Comparison of ENCODE assay signal across 13 cellular contexts in genomic region chr1:196991919-196992651, GRCh38. TPM values are rescaled to one million over a fixed set of nuclear protein-coding genes. Genes with fewer than 3 reads are reported as not detected.
A peak's percentile ranks its signal among the peaks of the same experiment; 100 is the strongest.
DNase-seq lines count a peak whose midpoint lies in the region; ATAC-seq and TF ChIP-seq lines count a peak whose summit lies in the region.
"Not testable (repeated sequence)": the region's sequence is repeated elsewhere in the genome, so short reads cannot be mapped to it uniquely, and the experiment has no call there.
"Had no signal": no experiment of that assay in that cellular context is flagged by ENCODE, and none has a peak within 500 bp of the region (broad histone marks: within the 10 kb centered on the region; RNA-seq: fewer than 3 reads in every experiment).

No MANE protein-coding gene starts in this region.

- H3K4me1 ChIP-seq in HAP-1, SJCRH30, left lung: not testable (repeated sequence)

- H3K27me3 Mint-ChIP-seq in endothelial cell (ENCODE audit: unreplicated experiment): not testable (repeated sequence)

- H3K4me3 Mint-ChIP-seq in endothelial cell (ENCODE audit: unreplicated experiment): not testable (repeated sequence)

- DNase-seq in COLO668 (lab: John Stamatoyannopoulos, UW; ENCODE audit: unreplicated experiment) (peak; percentile 86), HAP-1 (ENCODE audit: low spot score in 2 of 2) (peak; percentile 4 to 60), NCI-H1436 (lab: John Stamatoyannopoulos, UW) (peak; percentile 36), NCI-H524 treated with DMSO at 0.1 percent for 48 hours (lab: John Stamatoyannopoulos, UW) (peak; percentile 6), SJCRH30 (peak; percentile 26 to 30), endothelial cell (ENCODE audit: low spot score) (peak; percentile 26), left lung (peak; percentile 56 to 79), renal cortical epithelial cell (ENCODE audit: low read depth) (peak; percentile 54)

- in situ Hi-C loops in HAP-1 (cut with MboI; ENCODE audit: low sequenced_read_pairs): not testable (repeated sequence)

- not testable (repeated sequence) for H3K9me3 ChIP-seq in HAP-1; SJCRH30 (replicated peaks); left lung

- TF ChIP-seq CTCF in endothelial cell (IDR thresholded peaks at IDR 0.05; ENCODE audit: unreplicated experiment); left lung (IDR thresholded peaks at IDR 0.05): not testable (repeated sequence)

- H3K36me3 ChIP-seq in HAP-1 (replicated peaks); SJCRH30; left lung: not testable (repeated sequence)

- H3K36me3 Mint-ChIP-seq in endothelial cell (ENCODE audit: low read depth, unreplicated experiment): not testable (repeated sequence)

- H3K27ac ChIP-seq in SJCRH30, left lung: not testable (repeated sequence)

- not testable (repeated sequence) for H3K4me1 Mint-ChIP-seq in endothelial cell (ENCODE audit: unreplicated experiment)

- H3K27me3 ChIP-seq in HAP-1 (ENCODE audit: low read depth); SJCRH30; left lung: not testable (repeated sequence)

- peak; percentile 85 for ATAC-seq in left lung

- intact Hi-C loops in left lung (cut with DNase I): not testable (repeated sequence)

- not testable (repeated sequence) for H3K9me3 Mint-ChIP-seq in endothelial cell (ENCODE audit: unreplicated experiment)

- H3K27ac Mint-ChIP-seq in endothelial cell (ENCODE audit: unreplicated experiment): not testable (repeated sequence)

- H3K4me3 ChIP-seq in HAP-1, SJCRH30, left lung: not testable (repeated sequence)

RNA-seq across cellular contexts. Expression of gene CFHR5, which starts 14.7 kb away (rescaled TPM):
- total RNA-seq in SJCRH30 (2014; rRNA removed; shearing (Covaris generic)): not detected in 2 replicates
- total RNA-seq in endothelial cell (ENCODE audit: unreplicated experiment) (not detected), left lung (not detected), renal cortical epithelial cell (not detected in 2 replicates)
- total RNA-seq: cerebellum, epithelial cell of proximal tubule, K562, lung microvascular endothelial cell, occipital lobe had no signal

RNA-seq across cellular contexts. Expression of gene CFHR2, which starts 48.5 kb away (rescaled TPM):
- not detected in 2 replicates for total RNA-seq in SJCRH30 (2014; rRNA removed; shearing (Covaris generic))
- total RNA-seq in endothelial cell (ENCODE audit: unreplicated experiment) (not detected), left lung (not detected), renal cortical epithelial cell (not detected in 2 replicates)
- total RNA-seq: cerebellum, epithelial cell of proximal tubule, K562, lung microvascular endothelial cell, occipital lobe had no signal

Comparison
In these comparisons a context has a peak if more than half of its experiments do, and no peak if none do; other contexts are left out.
1. DNase-seq: peak in every context shown above with its lines; median percentile 86 in COLO668; 68 in left lung; 54 in renal cortical epithelial cell; 36 in NCI-H1436; 32 in HAP-1; 28 in SJCRH30; 26 in endothelial cell; 6 in NCI-H524 treated with DMSO at 0.1 percent for 48 hours.